Comparison of ENCODE assay signal across 8 cellular contexts in genomic region chr4:3442959-3443749, GRCh38. TPM values are rescaled to one million over a fixed set of nuclear protein-coding genes. Genes with fewer than 3 reads are reported as not detected.
A peak's percentile ranks its signal among the peaks of the same experiment; 100 is the strongest.
DNase-seq lines count a peak whose midpoint lies in the region; ATAC-seq and TF ChIP-seq lines count a peak whose summit lies in the region.

No MANE protein-coding gene starts in this region.

- no peaks in the 10 kb centered on the region for H3K4me1 Mint-ChIP-seq in endothelial cell (ENCODE audit: unreplicated experiment)
- no peaks in the 10 kb centered on the region for H3K4me1 Mint-ChIP-seq in neural crest cell
- H3K4me1 Mint-ChIP-seq in type B pancreatic cell (ENCODE audit: unreplicated experiment), result no peaks in the 10 kb centered on the region

- peak; percentile 62 for ATAC-seq in GM19438 (IDR thresholded peaks at IDR 0.05; ENCODE audit: low read depth, unreplicated experiment)
- no peak for ATAC-seq in HG03108 (IDR thresholded peaks at IDR 0.05; ENCODE audit: unreplicated experiment)

- H3K9me3 Mint-ChIP-seq in endothelial cell (ENCODE audit: unreplicated experiment) (no peaks in the 10 kb centered on the region), neural crest cell (no peaks in the 10 kb centered on the region), type B pancreatic cell (no peaks in the 10 kb centered on the region)

- DNase-seq in NCI-H146 treated with DMSO at 0.1 percent for 48 hours (lab: John Stamatoyannopoulos, UW; ENCODE audit: unreplicated experiment), result peak; percentile 6
- DNase-seq in activated CD8-positive, alpha-beta memory T cell treated with anti-CD3 and anti-CD28 coated beads for 1 hour (ENCODE audit: extremely low read depth in 1 of 2, low read depth in 1 of 2), result peak; percentile 16 to 51
- peak; percentile 77 for DNase-seq in endothelial cell (ENCODE audit: low spot score)
- peak; percentile 61 for DNase-seq in neural crest cell (ENCODE audit: low read depth, low spot score)
- DNase-seq in type B pancreatic cell (ENCODE audit: extremely low spot score, unreplicated experiment), result no peak

- peak; percentile 96 for TF ChIP-seq CTCF in C4-2B (conservative IDR thresholded peaks at IDR 0.05)
- TF ChIP-seq CTCF in endothelial cell (IDR thresholded peaks at IDR 0.05; ENCODE audit: unreplicated experiment), result peak; percentile 99
- TF ChIP-seq CTCF in neural crest cell (conservative IDR thresholded peaks at IDR 0.05), result peak; percentile 95
- peak; percentile 95 for TF ChIP-seq CTCF in type B pancreatic cell (conservative IDR thresholded peaks at IDR 0.05)

- no peaks in the 10 kb centered on the region for H3K36me3 Mint-ChIP-seq in endothelial cell (ENCODE audit: low read depth, unreplicated experiment)
- no peaks in the 10 kb centered on the region for H3K36me3 Mint-ChIP-seq in neural crest cell (ENCODE audit: low read depth)
- no peaks in the 10 kb centered on the region for H3K36me3 Mint-ChIP-seq in type B pancreatic cell

- H3K27ac Mint-ChIP-seq in endothelial cell (ENCODE audit: unreplicated experiment) (no peak overlapping the region), neural crest cell (ENCODE audit: unreplicated experiment) (no peak overlapping the region), type B pancreatic cell (no peak overlapping the region)

- H3K27ac ChIP-seq in C4-2B, result no peak overlapping the region

- peaks cover 6% of the 10 kb centered on the region for H3K27me3 Mint-ChIP-seq in endothelial cell (ENCODE audit: unreplicated experiment)
- H3K27me3 Mint-ChIP-seq in neural crest cell (ENCODE audit: low read depth), result no peaks in the 10 kb centered on the region
- no peaks in the 10 kb centered on the region for H3K27me3 Mint-ChIP-seq in type B pancreatic cell

- no peak overlapping the region for H3K4me3 Mint-ChIP-seq in endothelial cell (ENCODE audit: unreplicated experiment)
- no peak overlapping the region for H3K4me3 Mint-ChIP-seq in neural crest cell
- no peak overlapping the region for H3K4me3 Mint-ChIP-seq in type B pancreatic cell

RNA-seq across cellular contexts. Expression of gene HGFAC, which starts 1.4 kb away (rescaled TPM):
- 2.4 TPM for total RNA-seq in endothelial cell (ENCODE audit: unreplicated experiment)
- 1.3 and 1.6 TPM in 2 replicates for total RNA-seq in neural crest cell
- total RNA-seq in type B pancreatic cell (ENCODE audit: low replicate concordance), result 1.2 and 2.4 TPM in 2 replicates

RNA-seq across cellular contexts. Expression of gene DOK7, which starts 20.0 kb away (rescaled TPM):
- total RNA-seq in endothelial cell (ENCODE audit: unreplicated experiment) (0.69 TPM), neural crest cell (0.16 TPM in 1 of 2 replicates, not detected in the other), type B pancreatic cell (ENCODE audit: low replicate concordance) (0.55 and 0.72 TPM in 2 replicates)
